ENCODE assay signal across 15 cellular contexts in genomic region chr5:78782728-78783127, GRCh38.
A peak's percentile ranks its signal among the peaks of the same experiment; 100 is the strongest.
DNase-seq lines count a peak whose midpoint lies in the region; ATAC-seq and TF ChIP-seq lines count a peak whose summit lies in the region.
"Had no signal": no experiment of that assay in that cellular context is flagged by ENCODE, and none has a peak within 500 bp of the region (broad histone marks: within the 10 kb centered on the region; RNA-seq: fewer than 3 reads in every experiment).

No MANE protein-coding gene starts in this region.

- TF ChIP-seq CTCF in IMR-90 (conservative IDR thresholded peaks at IDR 0.05; ENCODE audit: low read depth, low read length) (no peak), activated B cell treated with CpG ODN at 0.5 μM for 24 hours (IDR thresholded peaks at IDR 0.05) (no peak), nephron (IDR thresholded peaks at IDR 0.05; ENCODE audit: unreplicated experiment in 3 of 3) (no peak), neural progenitor cell (IDR thresholded peaks at IDR 0.05) (no peak), sigmoid colon (IDR thresholded peaks at IDR 0.05) (no peak)

- peak overlapping the region; percentile 26; the same call in 1 of the 2 replicates for H4K5ac ChIP-seq in IMR-90 (ENCODE audit: low read depth, low read length)

- peak overlapping the region; percentile 37 for H3K4ac ChIP-seq in IMR-90 (ENCODE audit: low read depth, low read length)

- H3K27me3 ChIP-seq in IMR-90 (ENCODE audit: control insufficient read depth, insufficient read depth, low read length) (no peaks in the 10 kb centered on the region), neural progenitor cell (no peaks in the 10 kb centered on the region), sigmoid colon (no peaks in the 10 kb centered on the region)
- H3K27me3 ChIP-seq: BE2C had no signal

- H2AK5ac ChIP-seq in IMR-90 (ENCODE audit: low read depth, low read length), result peak overlapping the region; percentile 60; the same call in 1 of the 2 replicates

- CTCF ChIA-PET in IMR-90 (lab: Yijun Ruan, JAX), result no interaction called here
- CTCF ChIA-PET in activated B cell treated with CpG ODN at 0.5 μM for 24 hours (lab: Charles Lee), result no interaction called here

- no peak overlapping the region for H3K9ac ChIP-seq in IMR-90 (ENCODE audit: low read depth, low read length)
- no peak overlapping the region for H3K9ac ChIP-seq in neural progenitor cell

- peak overlapping the region; percentile 11; the same call in 1 of the 2 replicates for H3K18ac ChIP-seq in IMR-90 (ENCODE audit: low read depth, low read length)

- peak overlapping the region; percentile 15; the same call in 1 of the 2 replicates for H4K91ac ChIP-seq in IMR-90 (ENCODE audit: insufficient read depth, low read depth, low read length)

- ATAC-seq in IMR-90 (ENCODE audit: low read depth) (no peak), activated B cell treated with CpG ODN at 0.5 μM for 24 hours (ENCODE audit: low read depth) (no peak)

- TF ChIP-seq EP300 in sigmoid colon (IDR thresholded peaks at IDR 0.05), result no peak

- H3K4me3 Mint-ChIP-seq in activated B cell treated with CpG ODN at 0.5 μM for 24 hours, result no peak overlapping the region
- H3K4me3 Mint-ChIP-seq in nephron, result no peak overlapping the region
- no peak overlapping the region for H3K4me3 Mint-ChIP-seq in neural progenitor cell
- H3K4me3 Mint-ChIP-seq: CD4-positive, alpha-beta T cell had no signal

- peaks cover 22% of the 10 kb centered on the region for H3K4me1 ChIP-seq in IMR-90 (ENCODE audit: control insufficient read depth, insufficient read depth, low read length)
- no peaks in the 10 kb centered on the region for H3K4me1 ChIP-seq in neural progenitor cell
- peaks cover 0 to 9% (median 7%) of the 10 kb centered on the region in 4 donors for H3K4me1 ChIP-seq in sigmoid colon
- H3K4me1 ChIP-seq: BE2C, Caco-2 had no signal

- H3K23ac ChIP-seq in IMR-90 (ENCODE audit: low read depth, low read length), result 0 out of 2 replicates have a peak overlapping the region, but pooled peaks have one; percentile 5

- no CpG with 5 or more reads among the region's 1 CpG for WGBS in IMR-90 (ENCODE audit: extremely low coverage in 2 of 2, insufficient read length in 1 of 2), 2 experiments
- WGBS in sigmoid colon, 2 donors, result 71 to 90% methylated on average over 1 of the region's 1 CpG

- H3K14ac ChIP-seq in IMR-90 (replicated peaks; ENCODE audit: low read depth, low read length), result 0 out of 2 replicates have a peak overlapping the region, but pooled peaks have one; percentile 24

- H2AK9ac ChIP-seq in IMR-90 (replicated peaks; ENCODE audit: low read depth, low read length, poor library complexity), result no peak overlapping the region

- H2BK120ac ChIP-seq in IMR-90 (ENCODE audit: low read depth, low read length), result peak overlapping the region; percentile 51

- H3K4me1 Mint-ChIP-seq in activated B cell treated with CpG ODN at 0.5 μM for 24 hours (peaks cover 15% of the 10 kb centered on the region), nephron (peaks cover 46% of the 10 kb centered on the region), neural progenitor cell (peaks cover 3% of the 10 kb centered on the region)

- peaks cover 7% of the 10 kb centered on the region for H3K9me3 Mint-ChIP-seq in activated B cell treated with CpG ODN at 0.5 μM for 24 hours
- no peaks in the 10 kb centered on the region for H3K9me3 Mint-ChIP-seq in nephron
- H3K9me3 Mint-ChIP-seq in neural progenitor cell, result no peaks in the 10 kb centered on the region

- peak overlapping the region; percentile 51; the same call in 1 of the 3 replicates for H2BK15ac ChIP-seq in IMR-90 (ENCODE audit: low read depth, low read length)

- dilution Hi-C loops in IMR-90 (cut with HindIII; ENCODE audit: low sequenced_read_pairs, unreplicated experiment), result no loop called here

- no peak overlapping the region for H3K56ac ChIP-seq in IMR-90 (ENCODE audit: extremely low read depth, insufficient read depth, low read length)

- H3F3A ChIP-seq in neural progenitor cell (ENCODE audit: low read depth), result no peaks in the 10 kb centered on the region

- H2BK5ac ChIP-seq in IMR-90 (ENCODE audit: low read depth, low read length, poor library complexity, severe bottlenecking), result no peak overlapping the region

- H3K36me3 ChIP-seq in IMR-90 (ENCODE audit: control insufficient read depth, insufficient read depth, low read length), result no peaks in the 10 kb centered on the region
- H3K36me3 ChIP-seq in neural progenitor cell, result no peaks in the 10 kb centered on the region
- no peaks in the 10 kb centered on the region for H3K36me3 ChIP-seq in sigmoid colon
- H3K36me3 ChIP-seq: BE2C, HAP-1 had no signal

- no peaks in the 10 kb centered on the region for H4K20me1 ChIP-seq in IMR-90 (ENCODE audit: insufficient read depth, low read length)
- H4K20me1 ChIP-seq in neural progenitor cell (ENCODE audit: low read depth), result no peaks in the 10 kb centered on the region

- H3K79me2 ChIP-seq in neural progenitor cell (ENCODE audit: low read depth), result no peaks in the 10 kb centered on the region

- H2AFZ ChIP-seq in IMR-90 (replicated peaks; ENCODE audit: low read length, poor library complexity) (no peak overlapping the region), neural progenitor cell (replicated peaks) (no peak overlapping the region)

- no TSS peak for BruUV-seq in IMR-90 (replicated peaks; lab: Mats Ljungman, UMichigan)

- peak overlapping the region; percentile 43; the same call in 1 of the 2 replicates for H2BK20ac ChIP-seq in IMR-90 (ENCODE audit: low read depth, low read length)

- no peak for DNase-seq in IMR-90
- no peak for DNase-seq in activated B cell treated with CpG ODN at 0.5 μM for 24 hours
- no peak for DNase-seq in neural progenitor cell (ENCODE audit: low spot score)
- DNase-seq in sigmoid colon, result no peak
- DNase-seq in C1 segment of cervical spinal cord (lab: John Stamatoyannopoulos, UW), result no peak
- DNase-seq: BE2C; Caco-2; CD4-positive, alpha-beta T cell; DMS153; DMS79; GDM1; KBM-7 had no signal

- TF ChIP-seq RAD21 in IMR-90 (IDR thresholded peaks at IDR 0.05; ENCODE audit: low read length), result no peak

- peak overlapping the region; percentile 50 for H3K27ac Mint-ChIP-seq in activated B cell treated with CpG ODN at 0.5 μM for 24 hours
- peak overlapping the region in 2 of 3 experiments; percentile 28 to 72 for H3K27ac Mint-ChIP-seq in nephron
- H3K27ac Mint-ChIP-seq in neural progenitor cell, result no peak overlapping the region
- H3K27ac Mint-ChIP-seq: CD4-positive, alpha-beta T cell had no signal

- H3K4me3 ChIP-seq in IMR-90 (ENCODE audit: insufficient read depth, low read depth, low read length), result no peak overlapping the region
- H3K4me3 ChIP-seq in neural progenitor cell, result no peak overlapping the region
- no peak overlapping the region for H3K4me3 ChIP-seq in sigmoid colon
- H3K4me3 ChIP-seq: HAP-1 had no signal

- H3K79me1 ChIP-seq in IMR-90 (ENCODE audit: low read depth in 1 of 2, low read length in 2 of 2), result no peaks in the 10 kb centered on the region

- no peak for TF ChIP-seq POLR2A in IMR-90 (IDR thresholded peaks at IDR 0.05; ENCODE audit: low read depth, low read length)
- TF ChIP-seq POLR2A in sigmoid colon (IDR thresholded peaks at IDR 0.05), result no peak

- POLR2A ChIA-PET in IMR-90 (lab: Charles Lee; ENCODE audit: unreplicated experiment) (no interaction called here), activated B cell treated with CpG ODN at 0.5 μM for 24 hours (lab: Charles Lee) (interaction anchor here (0.7 kb wide), 1 partner anchor 8 kb away, joined by 3 read pairs; no protein-coding TSS in a partner anchor)

- no peak overlapping the region for H3K4me2 ChIP-seq in IMR-90 (ENCODE audit: low read depth, low read length)
- H3K4me2 ChIP-seq in neural progenitor cell, result no peak overlapping the region

- peak overlapping the region in 1 of 2 experiments; percentile 39; a peak in 1 of 4 replicates for H4K8ac ChIP-seq in IMR-90 (ENCODE audit: low read depth in 2 of 2, low read length in 2 of 2)

- peaks cover 22% of the 10 kb centered on the region for H3K9me1 ChIP-seq in IMR-90 (ENCODE audit: insufficient read depth, low read length)

- H3K27ac ChIP-seq in IMR-90 (ENCODE audit: insufficient read depth, low read length) (no peak overlapping the region), neural progenitor cell (no peak overlapping the region), sigmoid colon (no peak overlapping the region)
- H3K27ac ChIP-seq: C4-2B had no signal

- H3K27me3 Mint-ChIP-seq in activated B cell treated with CpG ODN at 0.5 μM for 24 hours (no peaks in the 10 kb centered on the region), nephron (ENCODE audit: low read depth) (no peaks in the 10 kb centered on the region), neural progenitor cell (ENCODE audit: insufficient read depth, low read depth) (peaks cover 5% of the 10 kb centered on the region)
- H3K27me3 Mint-ChIP-seq: CD4-positive, alpha-beta T cell had no signal

- in situ Hi-C loops in IMR-90 (cut with MboI; ENCODE audit: low sequenced_read_pairs), result no loop called here

- H3K36me3 Mint-ChIP-seq in activated B cell treated with CpG ODN at 0.5 μM for 24 hours (ENCODE audit: low read depth) (peaks cover 21% of the 10 kb centered on the region), nephron (ENCODE audit: low read depth) (peaks cover 17% of the 10 kb centered on the region), neural progenitor cell (peaks cover 8% of the 10 kb centered on the region)

- intact Hi-C loops in IMR-90 (cut with micrococcal nuclease), result no loop called here
- intact Hi-C loops in activated B cell treated with CpG ODN at 0.5 μM for 24 hours (cut with micrococcal nuclease), result no loop called here
- intact Hi-C loops in sigmoid colon (cut with DNase I), result no loop called here

- H3K9me3 ChIP-seq in IMR-90 (ENCODE audit: control insufficient read depth, insufficient read depth, low read length) (no peaks in the 10 kb centered on the region), neural progenitor cell (ENCODE audit: low read depth) (no peaks in the 10 kb centered on the region), sigmoid colon (no peaks in the 10 kb centered on the region)
- H3K9me3 ChIP-seq: BE2C, Caco-2, HAP-1 had no signal

TF ChIP-seq in IMR-90, 13 proteins besides CTCF, POLR2A, EP300 and RAD21 (continues in another document):
- no peak for TF ChIP-seq MAFK (IDR thresholded peaks at IDR 0.05; ENCODE audit: low read depth, low read length)
- TF ChIP-seq ELK1 (IDR thresholded peaks at IDR 0.05; ENCODE audit: borderline replicate concordance, low read depth, low read length), result no peak
- no peak for TF ChIP-seq MAZ (IDR thresholded peaks at IDR 0.05; ENCODE audit: borderline replicate concordance, low read depth, low read length)
- no peak for TF ChIP-seq RFX5 (IDR thresholded peaks at IDR 0.05; ENCODE audit: low read depth, low read length)
- no peak for TF ChIP-seq BHLHE40 (IDR thresholded peaks at IDR 0.05; ENCODE audit: low read depth, low read length)
